23 cellular contexts compared by ENCODE assay signal in the genomic region with DNA sequence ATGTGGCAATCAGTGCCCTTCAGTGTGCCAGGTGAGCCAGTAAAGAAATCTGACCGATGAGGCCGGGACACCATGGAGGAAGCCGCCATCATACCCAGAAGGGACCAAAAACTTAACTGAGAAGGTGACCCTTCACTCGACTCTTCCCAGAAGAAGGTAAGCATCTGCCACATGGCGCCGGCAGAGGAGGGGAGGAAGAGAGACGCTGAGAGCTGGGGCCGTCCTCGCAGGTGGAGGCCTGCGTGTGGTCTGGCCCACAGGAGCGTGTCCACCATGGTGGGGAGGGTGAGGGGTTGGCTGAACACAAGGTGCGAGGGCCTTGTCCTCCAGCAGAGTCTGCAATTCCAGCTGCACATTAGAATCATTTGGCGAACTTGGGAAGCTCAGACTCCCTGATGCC.
DNase-seq lines count a peak whose midpoint lies in the region; ATAC-seq and TF ChIP-seq lines count a peak whose summit lies in the region.
"Had no signal": no experiment of that assay in that cellular context is flagged by ENCODE, and none has a peak within 500 bp of the region (broad histone marks: within the 10 kb centered on the region; RNA-seq: fewer than 3 reads in every experiment).

No MANE protein-coding gene starts in this region.

- no peaks in the 10 kb centered on the region for H3K4me1 Mint-ChIP-seq in osteocyte (ENCODE audit: unreplicated experiment)
- H3K4me1 Mint-ChIP-seq: CD4-positive, alpha-beta memory T cell; CD4-positive, CD25-positive, alpha-beta regulatory T cell; CD8-positive, alpha-beta memory T cell had no signal

- TF ChIP-seq EP300 in esophagus muscularis mucosa (IDR thresholded peaks at IDR 0.05), result no peak

- H4K20me1 ChIP-seq in OCI-LY3 (ENCODE audit: insufficient read depth, low read length), result no peaks in the 10 kb centered on the region
- H4K20me1 ChIP-seq: BLaER1 had no signal

- H3K4me3 ChIP-seq in OCI-LY3 (ENCODE audit: low read length) (no peak overlapping the region), esophagus muscularis mucosa (no peak overlapping the region)
- H3K4me3 ChIP-seq: BLaER1, GM12878 had no signal

- 96% methylated on average over 13 of the region's 13 CpGs for WGBS in esophagus muscularis mucosa

- no peak for TF ChIP-seq CTCF in OCI-LY3 (IDR thresholded peaks at IDR 0.05; ENCODE audit: low read depth, low read length)
- no peak for TF ChIP-seq CTCF in esophagus muscularis mucosa (IDR thresholded peaks at IDR 0.05)
- no peak for TF ChIP-seq CTCF in osteocyte (IDR thresholded peaks at IDR 0.05)

- H3K27me3 ChIP-seq in OCI-LY3 (ENCODE audit: low read depth, low read length) (no peaks in the 10 kb centered on the region), esophagus muscularis mucosa (no peaks in the 10 kb centered on the region)
- H3K27me3 ChIP-seq: BE2C, BLaER1 had no signal

- no peak overlapping the region for H3K4me3 Mint-ChIP-seq in osteocyte (ENCODE audit: unreplicated experiment)
- H3K4me3 Mint-ChIP-seq: CD14-positive monocyte; CD4-positive, alpha-beta memory T cell; CD4-positive, CD25-positive, alpha-beta regulatory T cell; CD8-positive, alpha-beta memory T cell had no signal

- H3K36me3 ChIP-seq in OCI-LY3 (replicated peaks; ENCODE audit: low read depth, low read length), result peaks cover 3% of the 10 kb centered on the region
- H3K36me3 ChIP-seq in esophagus muscularis mucosa, result no peaks in the 10 kb centered on the region
- H3K36me3 ChIP-seq: BE2C, BLaER1 had no signal

- H3K4me2 ChIP-seq in OCI-LY3 (ENCODE audit: low read length), result peak overlapping the region; percentile 21
- H3K4me2 ChIP-seq: BLaER1 had no signal

- no peaks in the 10 kb centered on the region for H3K27me3 Mint-ChIP-seq in osteocyte (ENCODE audit: unreplicated experiment)
- H3K27me3 Mint-ChIP-seq: CD4-positive, alpha-beta memory T cell; CD4-positive, CD25-positive, alpha-beta regulatory T cell; CD8-positive, alpha-beta memory T cell had no signal

- H3K4me1 ChIP-seq in OCI-LY3 (ENCODE audit: low read length) (peaks cover 27% of the 10 kb centered on the region), esophagus muscularis mucosa (no peaks in the 10 kb centered on the region)
- H3K4me1 ChIP-seq: BE2C had no signal

- H2AFZ ChIP-seq in OCI-LY3 (ENCODE audit: low read depth, low read length), result no peak overlapping the region

- no peak overlapping the region for H3K27ac Mint-ChIP-seq in osteocyte (ENCODE audit: unreplicated experiment)
- H3K27ac Mint-ChIP-seq: CD4-positive, alpha-beta memory T cell; CD4-positive, CD25-positive, alpha-beta regulatory T cell; CD8-positive, alpha-beta memory T cell had no signal

- H3K9me3 Mint-ChIP-seq in osteocyte (ENCODE audit: unreplicated experiment), result peaks cover 33% of the 10 kb centered on the region

- no peak overlapping the region for H3K9ac ChIP-seq in OCI-LY3 (ENCODE audit: low read length)
- H3K9ac ChIP-seq: BLaER1 had no signal

- peak; percentile 74 for DNase-seq in esophagus muscularis mucosa (ENCODE audit: extremely low spot score)
- DNase-seq in osteocyte (ENCODE audit: extremely low spot score, unreplicated experiment), result peak; percentile 75
- DNase-seq: 8988T; ACHN; BE2C; C1 segment of cervical spinal cord; CD4-positive, alpha-beta memory T cell; CD4-positive, CD25-positive, alpha-beta regulatory T cell; CD8-positive, alpha-beta memory T cell; COR-L47; DMS 273 treated with DMSO at 0.1 percent for 48 hours; DMS153; DMS53; DMS79; DND-41; EL; GDM1 had no signal

- intact Hi-C loops in esophagus muscularis mucosa (cut with DNase I), result no loop called here

- no peaks in the 10 kb centered on the region for H3K36me3 Mint-ChIP-seq in osteocyte (ENCODE audit: unreplicated experiment)
- H3K36me3 Mint-ChIP-seq: CD14-positive monocyte; CD4-positive, alpha-beta memory T cell; CD4-positive, CD25-positive, alpha-beta regulatory T cell; CD8-positive, alpha-beta memory T cell had no signal

- H3K9me3 ChIP-seq in OCI-LY3 (ENCODE audit: insufficient read depth, low read length) (no peaks in the 10 kb centered on the region), esophagus muscularis mucosa (no peaks in the 10 kb centered on the region)
- H3K9me3 ChIP-seq: BE2C had no signal

- H3K79me2 ChIP-seq in OCI-LY3 (ENCODE audit: low read length), result no peaks in the 10 kb centered on the region

- no peak for ATAC-seq in HG02938 (IDR thresholded peaks at IDR 0.05; ENCODE audit: unreplicated experiment)
- ATAC-seq in GM21825 (IDR thresholded peaks at IDR 0.05; ENCODE audit: unreplicated experiment), result no peak
- ATAC-seq: GM12878 had no signal

- H3K27ac ChIP-seq in OCI-LY3 (ENCODE audit: low read length) (no peak overlapping the region), esophagus muscularis mucosa (replicated peaks in 1 of 4) (no peak overlapping the region)
- H3K27ac ChIP-seq: BLaER1 had no signal

- TF ChIP-seq POLR2A in esophagus muscularis mucosa (IDR thresholded peaks at IDR 0.05; ENCODE audit: low read depth), result no peak
